In the genomic region with DNA sequence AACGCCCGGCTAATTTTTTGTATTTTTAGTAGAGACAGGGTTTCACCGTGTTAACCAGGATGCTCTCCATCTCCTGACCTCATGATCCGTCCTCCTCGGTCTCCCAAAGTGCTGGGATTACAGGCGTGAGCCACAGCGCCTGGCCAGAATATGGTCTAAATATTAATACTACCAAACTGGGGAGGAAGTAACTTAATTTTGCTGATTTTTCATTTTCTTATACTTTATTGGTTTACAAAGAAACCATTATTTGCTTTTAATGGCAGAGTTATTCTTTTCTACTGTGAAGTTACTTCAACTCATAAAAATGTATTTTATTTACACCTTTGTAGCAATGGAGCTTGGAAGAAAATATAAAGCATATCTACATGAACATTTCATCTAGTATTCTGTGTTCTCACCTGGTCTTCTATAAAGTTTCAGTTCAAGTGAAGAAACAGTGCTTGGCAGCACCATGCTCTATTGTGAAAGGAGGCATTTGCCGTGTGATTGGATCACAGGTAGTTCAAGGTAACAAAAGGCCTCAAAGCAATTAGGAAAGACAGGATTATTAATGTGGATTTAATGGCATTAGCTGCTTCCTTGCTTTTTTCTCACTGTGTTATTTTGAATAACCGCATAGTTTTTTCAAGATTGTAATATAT, we compare ENCODE assay signal across 26 cellular contexts. TPM values are rescaled to one million over a fixed set of nuclear protein-coding genes. Genes with fewer than 3 reads are reported as not detected.
"Had no signal": no experiment of that assay in that cellular context is flagged by ENCODE, and none has a peak within 500 bp of the region (broad histone marks: within the 10 kb centered on the region; RNA-seq: fewer than 3 reads in every experiment).

No MANE protein-coding gene starts in this region.

- DNase-seq: effector CD8-positive, alpha-beta T cell; endodermal cell; foreskin keratinocyte; heart left ventricle; hippocampal formation; left cardiac atrium; left ventricle myocardium superior; naive thymus-derived CD4-positive, alpha-beta T cell; sigmoid colon; stimulated activated CD4-positive, alpha-beta T cell treated with anti-CD3 and anti-CD28 coated beads, Interleukin-2, amount 100 ng/mL, for 24 hours; stimulated activated CD4-positive, alpha-beta T cell treated with anti-CD3 and anti-CD28 coated beads, Interleukin-4, amount 100 ng/mL, for 24 hours; stimulated activated naive CD4-positive, alpha-beta T cell treated with Interleukin-2 at 50 U/mL for 16 hours; stomach; thyroid gland had no signal

- H2AFZ ChIP-seq: neural progenitor cell had no signal

- H3K36me3 ChIP-seq: neural progenitor cell, prostate gland had no signal

- H3K9me3 Mint-ChIP-seq: dendritic cell treated with granulocyte-macrophage colony-stimulating factor and Interleukin-4, amounts not matched to agents 40 ng/mL and 50 ng/mL, for 4 days; memory B cell; naive thymus-derived CD4-positive, alpha-beta T cell; nephron; neural progenitor cell; stimulated activated effector memory CD8-positive, alpha-beta T cell treated with anti-CD3 and anti-CD28 coated beads, Interleukin-12 subunit alpha, Interleukin-12 subunit beta, amount 100 ng/mL, for 72 hours; type B pancreatic cell had no signal

- H3K36me3 Mint-ChIP-seq: neural progenitor cell had no signal

- H3K9me3 ChIP-seq: esophagus muscularis mucosa, gastroesophageal sphincter, heart left ventricle, prostate gland, right atrium auricular region, sigmoid colon, stomach, thyroid gland had no signal

- H3K27ac Mint-ChIP-seq: dendritic cell treated with granulocyte-macrophage colony-stimulating factor and Interleukin-4, amounts not matched to agents 40 ng/mL and 50 ng/mL, for 4 days; endodermal cell; memory B cell; nephron; neural progenitor cell; stimulated activated effector memory CD8-positive, alpha-beta T cell treated with anti-CD3 and anti-CD28 coated beads, Interleukin-12 subunit alpha, Interleukin-12 subunit beta, amount 100 ng/mL, for 72 hours; type B pancreatic cell had no signal

- H3K4me2 ChIP-seq: neural progenitor cell had no signal

- H3K4me3 Mint-ChIP-seq: dendritic cell treated with granulocyte-macrophage colony-stimulating factor and Interleukin-4, amounts not matched to agents 40 ng/mL and 50 ng/mL, for 4 days; endodermal cell; memory B cell; naive thymus-derived CD4-positive, alpha-beta T cell; nephron; neural progenitor cell; stimulated activated effector memory CD8-positive, alpha-beta T cell treated with anti-CD3 and anti-CD28 coated beads, Interleukin-12 subunit alpha, Interleukin-12 subunit beta, amount 100 ng/mL, for 72 hours; type B pancreatic cell had no signal

- H3K27ac ChIP-seq: epithelial cell of prostate, esophagus muscularis mucosa, foreskin keratinocyte, gastroesophageal sphincter, heart left ventricle, neural progenitor cell, prostate gland, right atrium auricular region, sigmoid colon, stomach had no signal

- H3K27me3 ChIP-seq: esophagus muscularis mucosa, foreskin keratinocyte, gastroesophageal sphincter, heart left ventricle, neural progenitor cell, right atrium auricular region, sigmoid colon, stomach, thyroid gland had no signal

- H3K4me1 Mint-ChIP-seq: endodermal cell, memory B cell, nephron, neural progenitor cell had no signal

- H3K4me3 ChIP-seq: esophagus muscularis mucosa, gastroesophageal sphincter, heart left ventricle, lung, neural progenitor cell, prostate gland, right atrium auricular region, sigmoid colon, stomach, thyroid gland had no signal

- ATAC-seq: foreskin keratinocyte; gastroesophageal sphincter; heart left ventricle; left cardiac atrium; left ventricle myocardium superior; naive thymus-derived CD4-positive, alpha-beta T cell; stimulated activated effector memory CD8-positive, alpha-beta T cell treated with anti-CD3 and anti-CD28 coated beads, Interleukin-12 subunit alpha, Interleukin-12 subunit beta, amount 100 ng/mL, for 72 hours had no signal

- H3K4me1 ChIP-seq: esophagus muscularis mucosa, gastroesophageal sphincter, neural progenitor cell, prostate gland, right atrium auricular region, sigmoid colon, stomach had no signal

- H3K27me3 Mint-ChIP-seq: dendritic cell treated with granulocyte-macrophage colony-stimulating factor and Interleukin-4, amounts not matched to agents 40 ng/mL and 50 ng/mL, for 4 days; memory B cell; naive thymus-derived CD4-positive, alpha-beta T cell; type B pancreatic cell had no signal

RNA-seq across cellular contexts. Expression of a gene that starts 13.6 kb away (rescaled TPM):
- total RNA-seq: endodermal cell had no signal

RNA-seq across cellular contexts. Expression of a gene that starts 28.8 kb away (rescaled TPM):
- total RNA-seq: endodermal cell had no signal
